In genomic region chr5:158466196-158466595, GRCh38 we compare ENCODE assay signal across 15 cellular contexts.
"Had no signal": no experiment of that assay in that cellular context is flagged by ENCODE, and none has a peak within 500 bp of the region (broad histone marks: within the 10 kb centered on the region; RNA-seq: fewer than 3 reads in every experiment).

No MANE protein-coding gene starts in this region.

- H3K4me1 ChIP-seq: parathyroid adenoma, vagina had no signal

- H3K4me3 ChIP-seq: gastrocnemius medialis, heart right ventricle, tibial artery, vagina had no signal

- H3K9ac ChIP-seq: parathyroid adenoma had no signal

- H3K27ac ChIP-seq: gastrocnemius medialis, heart right ventricle, parathyroid adenoma, tibial artery, vagina had no signal

- H3K9me3 ChIP-seq: gastrocnemius medialis, tibial artery, vagina had no signal

- ATAC-seq: activated naive CD8-positive, alpha-beta T cell treated with anti-CD3 and anti-CD28 coated beads, Interleukin-2, amount 50 U/mL, for 24 hours; gastrocnemius medialis; heart right ventricle; left colon; stimulated activated effector memory CD8-positive, alpha-beta T cell treated with anti-CD3 and anti-CD28 coated beads, Interleukin-12 subunit alpha, Interleukin-12 subunit beta, amount 100 ng/mL, for 72 hours had no signal

- H2AFZ ChIP-seq: parathyroid adenoma had no signal

- H3K27me3 ChIP-seq: gastrocnemius medialis, heart right ventricle, tibial artery, vagina had no signal

- H3K36me3 ChIP-seq: gastrocnemius medialis, heart right ventricle, tibial artery, vagina had no signal

- DNase-seq: activated CD4-positive, alpha-beta T cell treated with anti-CD3 and anti-CD28 coated beads for 1 hour; activated CD4-positive, alpha-beta T cell treated with anti-CD3 and anti-CD28 coated beads, Interleukin-2, amount 50 U/mL, for 48 hours; activated naive CD4-positive, alpha-beta T cell treated with anti-CD3 and anti-CD28 coated beads for 36 hours; activated naive CD8-positive, alpha-beta T cell treated with anti-CD3 and anti-CD28 coated beads, Interleukin-2, amount 50 U/mL, for 24 hours; aorta; gastrocnemius medialis; heart right ventricle; left colon; naive B cell; stimulated activated CD4-positive, alpha-beta T cell treated with anti-CD3 and anti-CD28 coated beads, Interleukin-12 subunit alpha, Interleukin-12 subunit beta, amount 100 ng/mL, for 4 hours; stimulated activated CD4-positive, alpha-beta T cell treated with anti-CD3 and anti-CD28 coated beads, Interleukin-2, amount 100 ng/mL, for 24 hours; tibial artery had no signal

- H3K79me2 ChIP-seq: parathyroid adenoma had no signal
